8 cellular contexts compared by ENCODE assay signal in the genomic region with DNA sequence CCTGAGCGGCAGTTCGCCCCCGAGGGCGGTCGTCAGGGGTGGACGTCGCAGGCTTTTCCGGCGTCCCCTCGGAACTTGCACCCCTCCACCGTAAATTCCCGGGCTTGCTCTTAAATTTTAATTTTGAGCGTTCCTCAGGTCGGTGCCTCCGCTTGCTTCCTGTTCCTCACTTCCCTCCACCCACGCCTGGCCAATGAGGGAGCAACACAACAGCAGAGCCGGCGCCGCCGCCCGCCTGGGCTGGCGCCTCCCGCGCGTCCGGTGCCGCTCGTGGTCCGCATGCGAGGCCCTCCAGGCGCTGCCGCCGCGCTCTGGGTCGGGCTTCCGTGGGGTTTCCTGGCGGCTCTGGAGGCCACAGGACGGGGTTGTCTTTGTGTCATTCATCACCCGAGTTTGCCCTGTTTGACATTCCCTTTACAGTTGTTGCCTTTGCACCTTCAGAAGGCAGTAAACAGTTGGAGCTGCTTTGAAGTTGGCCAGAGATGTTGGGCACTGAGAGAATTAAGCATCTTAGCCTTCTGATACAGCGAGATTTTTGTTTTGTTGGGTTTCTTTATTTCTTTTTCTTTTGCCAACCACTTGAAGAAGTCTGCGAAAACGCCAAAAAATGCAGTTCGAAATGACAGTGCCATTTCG. TPM values are rescaled to one million over a fixed set of nuclear protein-coding genes. Genes with fewer than 3 reads are reported as not detected.
DNase-seq lines count a peak whose midpoint lies in the region; ATAC-seq and TF ChIP-seq lines count a peak whose summit lies in the region.

No MANE protein-coding gene starts in this region.

- H3K27me3 Mint-ChIP-seq in CD4-positive, alpha-beta T cell = no peaks in the 10 kb centered on the region

- ATAC-seq in CD4-positive, alpha-beta T cell (ENCODE audit: poor library complexity) = peak; percentile 66
- ATAC-seq in GM19351 (IDR thresholded peaks at IDR 0.05; ENCODE audit: unreplicated experiment) (peak; percentile 72), HG03469 (IDR thresholded peaks at IDR 0.05; ENCODE audit: unreplicated experiment) (peak; percentile 80), esophagus mucosa (peak; percentile 93)

- H3K4me1 Mint-ChIP-seq in CD4-positive, alpha-beta T cell (ENCODE audit: low read depth) = peaks cover 61% of the 10 kb centered on the region

- H3K9me2 ChIP-seq in OCI-LY1 (ENCODE audit: low read depth, low read length) = no peaks in the 10 kb centered on the region

- peak overlapping the region; percentile 93 for H3K4me3 Mint-ChIP-seq in CD4-positive, alpha-beta T cell

- intact Hi-C loops in CD4-positive, alpha-beta T cell (cut with DNase I, micrococcal nuclease) = loop anchor here in 1 of 2 experiments (2.0 to 10.0 kb wide), 2 partner anchors 994 to 1120 kb away; no protein-coding TSS in a partner anchor

- H3K36me3 Mint-ChIP-seq in CD4-positive, alpha-beta T cell (ENCODE audit: low read depth) = peaks cover 22% of the 10 kb centered on the region

- H2AFZ ChIP-seq in OCI-LY1 (ENCODE audit: low read length) = no peak overlapping the region

- H3K9ac ChIP-seq in OCI-LY1 (ENCODE audit: low read length) = peak overlapping the region; percentile 98

- H3K9me3 Mint-ChIP-seq in CD4-positive, alpha-beta T cell = no peaks in the 10 kb centered on the region

- H3K36me3 ChIP-seq in OCI-LY1 (ENCODE audit: insufficient read depth, low read length) = peaks cover 35% of the 10 kb centered on the region

- no peaks in the 10 kb centered on the region for H3F3A ChIP-seq in OCI-LY1 (ENCODE audit: insufficient read depth, low read length)

- TF ChIP-seq CTCF in CD4-positive, alpha-beta T cell (IDR thresholded peaks at IDR 0.05) = no peak
- TF ChIP-seq CTCF in OCI-LY1 (IDR thresholded peaks at IDR 0.05; ENCODE audit: low read length) = no peak

- peak overlapping the region; percentile 78 for H3K4me3 ChIP-seq in OCI-LY1 (ENCODE audit: low read depth, low read length, poor library complexity, severe bottlenecking)

- no peaks in the 10 kb centered on the region for H4K20me1 ChIP-seq in OCI-LY1 (ENCODE audit: insufficient read depth, low read length)

- H3K79me2 ChIP-seq in OCI-LY1 (ENCODE audit: insufficient read depth, low read length) = peaks cover 51% of the 10 kb centered on the region

- H3K4me2 ChIP-seq in OCI-LY1 (ENCODE audit: low read length) = peak overlapping the region; percentile 98

- H3K27me3 ChIP-seq in CD4-positive, alpha-beta T cell (ENCODE audit: control insufficient read depth, insufficient read depth, low read length) = no peaks in the 10 kb centered on the region
- H3K27me3 ChIP-seq in OCI-LY1 (ENCODE audit: insufficient read depth, low read length) = no peaks in the 10 kb centered on the region

- POLR2A ChIA-PET in CD4-positive, alpha-beta T cell (lab: Charles Lee) = no interaction called here

- peak overlapping the region; percentile 88 for H3K27ac ChIP-seq in CD4-positive, alpha-beta T cell (ENCODE audit: low read depth, low read length)
- peak overlapping the region; percentile 87 for H3K27ac ChIP-seq in OCI-LY1 (ENCODE audit: low read depth, low read length, poor library complexity, severe bottlenecking)

- peak overlapping the region; percentile 90 for H3K27ac Mint-ChIP-seq in CD4-positive, alpha-beta T cell

- peaks cover 36% of the 10 kb centered on the region for H3K4me1 ChIP-seq in OCI-LY1 (ENCODE audit: insufficient read depth, low read length, severe bottlenecking)

- peak; percentile 71 to 85 (median 82) for DNase-seq in CD4-positive, alpha-beta T cell
- peak; percentile 83 for DNase-seq in activated T-cell treated with anti-CD3 and anti-CD28 coated beads, Interleukin-2, amount 50 U/mL, for 1 hour
- DNase-seq in myocyte (ENCODE audit: low read depth) = peak; percentile 88
- DNase-seq in stimulated activated CD8-positive, alpha-beta memory T cell treated with anti-CD3 and anti-CD28 coated beads, Interleukin-7, amount 100 ng/mL, for 24 hours (ENCODE audit: low read depth) = peak; percentile 76

- no peaks in the 10 kb centered on the region for H3K9me3 ChIP-seq in CD4-positive, alpha-beta T cell (ENCODE audit: control insufficient read depth, low read length)
- H3K9me3 ChIP-seq in OCI-LY1 (ENCODE audit: low read length) = no peaks in the 10 kb centered on the region

- CTCF ChIA-PET in CD4-positive, alpha-beta T cell (lab: Charles Lee) = no interaction called here

RNA-seq across cellular contexts. Expression of a gene that starts 0.7 kb away (rescaled TPM):
- 100 to 1,000 TPM; 149 TPM for total RNA-seq in CD4-positive, alpha-beta T cell
- total RNA-seq in esophagus mucosa (61.5 TPM), myocyte (81.0 and 94.7 TPM in 2 replicates)
- polyA plus RNA-seq in myocyte (2012) = 64.2 TPM

RNA-seq across cellular contexts. Expression of a gene that starts 51.4 kb away (rescaled TPM):
- not detected for total RNA-seq in CD4-positive, alpha-beta T cell
- 0.16 TPM for total RNA-seq in esophagus mucosa
- 1,422 and 1,483 TPM in 2 replicates for total RNA-seq in myocyte
- 340 TPM for polyA plus RNA-seq in myocyte (2012)

Comparison
In these comparisons a context has a peak if more than half of its experiments do, and no peak if none do; other contexts are left out.
1. Peak in every context shown above with its lines: DNase-seq, ATAC-seq, H3K4me3 ChIP-seq and H3K27ac ChIP-seq.
2. RNA of a gene that starts 51.4 kb away (total RNA-seq): 1,422 to 1,483 TPM in myocyte; 0.16 TPM in esophagus mucosa (single experiment) and not detected in CD4-positive, alpha-beta T cell; every median in the first group is over 1,000 times any median in the second.